ENCODE assay signal across 1 cellular context in the genomic region with DNA sequence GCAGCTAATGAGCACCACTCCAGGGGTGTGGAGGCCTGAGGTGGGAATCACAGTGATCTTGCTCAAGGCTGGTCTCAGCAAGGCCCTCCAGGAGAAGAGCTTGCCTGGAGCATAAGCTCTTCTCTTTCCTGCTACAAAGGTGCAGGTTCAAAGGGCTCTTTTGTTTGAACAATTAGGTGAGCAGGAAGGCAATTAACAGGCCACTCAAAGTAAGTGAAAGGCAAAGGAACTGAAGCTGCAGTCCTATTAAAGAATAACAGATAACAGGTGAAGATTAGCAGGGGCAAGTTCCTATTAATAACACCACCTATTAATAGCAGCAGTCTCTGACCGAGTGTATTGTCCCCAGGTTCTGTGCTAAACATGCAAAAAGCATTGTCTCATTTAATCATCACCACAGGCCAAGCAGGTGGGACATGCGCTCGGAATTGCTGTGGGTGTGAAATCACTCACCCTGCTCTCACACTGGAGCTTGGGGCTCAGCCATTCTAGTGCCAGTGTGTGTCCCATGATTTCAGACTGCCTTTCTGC.
TF ChIP-seq lines count a peak whose summit lies in the region.

No MANE protein-coding gene starts in this region.

TF ChIP-seq in GM23338, 12 proteins besides CTCF, POLR2A, EP300 and RAD21 (continued from another document):
- TF ChIP-seq POLR2AphosphoS5 (IDR thresholded peaks at IDR 0.05; ENCODE audit: low read depth), result no peak
